In the genomic region with DNA sequence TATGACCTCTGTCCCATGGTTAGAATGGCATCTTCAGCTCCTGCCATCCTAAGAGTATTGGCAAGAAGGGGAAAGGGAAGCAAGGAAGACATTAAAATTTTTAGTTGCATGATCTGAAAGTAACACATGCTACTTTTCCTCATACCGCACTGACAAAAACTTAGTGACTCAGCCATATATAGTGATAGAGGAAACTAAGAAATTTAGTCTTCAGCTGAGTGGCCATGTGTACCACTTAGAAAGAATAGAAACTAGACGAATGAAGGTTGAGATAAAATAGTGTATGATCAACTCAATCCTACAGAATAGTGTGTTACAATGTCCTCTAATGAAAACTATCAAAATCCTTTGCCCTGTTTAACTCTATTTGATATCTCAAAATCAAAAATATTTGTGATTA, we compare ENCODE assay signal across 17 cellular contexts.
DNase-seq lines count a peak whose midpoint lies in the region; ATAC-seq and TF ChIP-seq lines count a peak whose summit lies in the region.
"Had no signal": no experiment of that assay in that cellular context is flagged by ENCODE, and none has a peak within 500 bp of the region (broad histone marks: within the 10 kb centered on the region; RNA-seq: fewer than 3 reads in every experiment).

No MANE protein-coding gene starts in this region.

- no peak for DNase-seq in activated B cell treated with CpG ODN at 0.5 μM for 24 hours
- DNase-seq in smooth muscle cell (lab: John Stamatoyannopoulos, UW; ENCODE audit: unreplicated experiment) = no peak
- DNase-seq in activated CD4-positive, alpha-beta memory T cell treated with anti-CD3 and anti-CD28 coated beads, Interleukin-2, amount 10 ng/mL, durations not matched to agents 7 days and 5 days = no peak
- no peak for DNase-seq in activated T-helper 1 cell treated with anti-CD3 and anti-CD28 coated beads, Interleukin-12 subunit alpha, Interleukin-12 subunit beta, Interleukin-2, Interleukin-4 antibody, amounts not matched to agents 30 ng/mL and 10 ng/mL and 1 ng/mL, durations not matched to agents 14 hours and 24 hours and 36 hours (ENCODE audit: low spot score)
- DNase-seq in NCI-H2171 (lab: John Stamatoyannopoulos, UW) = no peak
- no peak for DNase-seq in hypothalamus (lab: John Stamatoyannopoulos, UW)
- DNase-seq: CD8-positive, alpha-beta T cell; DMS79; H7; NCI-H1048; NCI-H1436 treated with DMSO at 0.1 percent for 48 hours; NCI-H2029 treated with DMSO at 0.1 percent for 48 hours; NCI-H510A treated with DMSO at 0.1 percent for 48 hours; T-helper 17 cell had no signal

- H2AFZ ChIP-seq in smooth muscle cell (ENCODE audit: low read depth) = no peak overlapping the region

- H3K4me2 ChIP-seq in smooth muscle cell = no peak overlapping the region
- H3K4me2 ChIP-seq: BLaER1 had no signal

- peaks cover 73% of the 10 kb centered on the region for H3K79me2 ChIP-seq in smooth muscle cell (ENCODE audit: low read depth)

- no peaks in the 10 kb centered on the region for H3K27me3 ChIP-seq in smooth muscle cell (ENCODE audit: low read depth)
- H3K27me3 ChIP-seq: BLaER1 had no signal

- peaks cover 4% of the 10 kb centered on the region for H3K9me3 Mint-ChIP-seq in activated B cell treated with CpG ODN at 0.5 μM for 24 hours
- H3K9me3 Mint-ChIP-seq in activated CD4-positive, alpha-beta memory T cell treated with anti-CD3 and anti-CD28 coated beads, Interleukin-2, amount 10 ng/mL, durations not matched to agents 7 days and 5 days = peaks cover 2% of the 10 kb centered on the region
- H3K9me3 Mint-ChIP-seq in activated T-helper 1 cell treated with anti-CD3 and anti-CD28 coated beads, Interleukin-12 subunit alpha, Interleukin-12 subunit beta, Interleukin-2, Interleukin-4 antibody, amounts not matched to agents 30 ng/mL and 10 ng/mL and 1 ng/mL, durations not matched to agents 14 hours and 24 hours and 36 hours = peaks cover 12% of the 10 kb centered on the region
- H3K9me3 Mint-ChIP-seq: CD8-positive, alpha-beta T cell had no signal

- peaks cover 28% of the 10 kb centered on the region for H4K20me1 ChIP-seq in smooth muscle cell (ENCODE audit: low read depth)

- H3K9ac ChIP-seq in smooth muscle cell (ENCODE audit: low read depth) = no peak overlapping the region
- H3K9ac ChIP-seq: BLaER1 had no signal

- H3K27ac Mint-ChIP-seq in activated B cell treated with CpG ODN at 0.5 μM for 24 hours = no peak overlapping the region
- no peak overlapping the region for H3K27ac Mint-ChIP-seq in activated CD4-positive, alpha-beta memory T cell treated with anti-CD3 and anti-CD28 coated beads, Interleukin-2, amount 10 ng/mL, durations not matched to agents 7 days and 5 days
- H3K27ac Mint-ChIP-seq in activated T-helper 1 cell treated with anti-CD3 and anti-CD28 coated beads, Interleukin-12 subunit alpha, Interleukin-12 subunit beta, Interleukin-2, Interleukin-4 antibody, amounts not matched to agents 30 ng/mL and 10 ng/mL and 1 ng/mL, durations not matched to agents 14 hours and 24 hours and 36 hours = no peak overlapping the region
- H3K27ac Mint-ChIP-seq: CD8-positive, alpha-beta T cell; T-helper 17 cell had no signal

- TF ChIP-seq CTCF in activated B cell treated with CpG ODN at 0.5 μM for 24 hours (IDR thresholded peaks at IDR 0.05) = no peak
- no peak for TF ChIP-seq CTCF in smooth muscle cell (IDR thresholded peaks at IDR 0.05; ENCODE audit: borderline replicate concordance, insufficient read depth, poor library complexity, severe bottlenecking)

- ATAC-seq in GM18505 (IDR thresholded peaks at IDR 0.05; ENCODE audit: unreplicated experiment) (peak; percentile 64), GM21447 (IDR thresholded peaks at IDR 0.05; ENCODE audit: unreplicated experiment) (peak; percentile 63), activated B cell treated with CpG ODN at 0.5 μM for 24 hours (ENCODE audit: low read depth) (peak; percentile 64)
- ATAC-seq: CD8-positive, alpha-beta T cell; T-helper 17 cell had no signal

- H3K36me3 Mint-ChIP-seq in activated B cell treated with CpG ODN at 0.5 μM for 24 hours (ENCODE audit: low read depth) = peaks cover 20% of the 10 kb centered on the region
- H3K36me3 Mint-ChIP-seq in activated CD4-positive, alpha-beta memory T cell treated with anti-CD3 and anti-CD28 coated beads, Interleukin-2, amount 10 ng/mL, durations not matched to agents 7 days and 5 days (ENCODE audit: low read depth) = peaks cover 24% of the 10 kb centered on the region
- H3K36me3 Mint-ChIP-seq in activated T-helper 1 cell treated with anti-CD3 and anti-CD28 coated beads, Interleukin-12 subunit alpha, Interleukin-12 subunit beta, Interleukin-2, Interleukin-4 antibody, amounts not matched to agents 30 ng/mL and 10 ng/mL and 1 ng/mL, durations not matched to agents 14 hours and 24 hours and 36 hours (ENCODE audit: low read depth) = peaks cover 12% of the 10 kb centered on the region

- CTCF ChIA-PET in activated B cell treated with CpG ODN at 0.5 μM for 24 hours (lab: Charles Lee) = interaction anchor here (1.1 to 1.7 kb wide), 2 partner anchors 12 to 14 kb away, joined by 3 to 4 read pairs; no protein-coding TSS in a partner anchor
- CTCF ChIA-PET in activated CD4-positive, alpha-beta memory T cell treated with anti-CD3 and anti-CD28 coated beads, Interleukin-2, amount 10 ng/mL, durations not matched to agents 7 days and 5 days (lab: Charles Lee) = no interaction called here

- peaks cover 57% of the 10 kb centered on the region for H3K4me1 Mint-ChIP-seq in activated B cell treated with CpG ODN at 0.5 μM for 24 hours
- peaks cover 8% of the 10 kb centered on the region for H3K4me1 Mint-ChIP-seq in activated CD4-positive, alpha-beta memory T cell treated with anti-CD3 and anti-CD28 coated beads, Interleukin-2, amount 10 ng/mL, durations not matched to agents 7 days and 5 days
- H3K4me1 Mint-ChIP-seq in activated T-helper 1 cell treated with anti-CD3 and anti-CD28 coated beads, Interleukin-12 subunit alpha, Interleukin-12 subunit beta, Interleukin-2, Interleukin-4 antibody, amounts not matched to agents 30 ng/mL and 10 ng/mL and 1 ng/mL, durations not matched to agents 14 hours and 24 hours and 36 hours (ENCODE audit: low read depth) = no peaks in the 10 kb centered on the region

- no peaks in the 10 kb centered on the region for H3F3A ChIP-seq in smooth muscle cell (ENCODE audit: low read depth)

- no peak overlapping the region for H3K4me3 Mint-ChIP-seq in activated B cell treated with CpG ODN at 0.5 μM for 24 hours
- H3K4me3 Mint-ChIP-seq in activated CD4-positive, alpha-beta memory T cell treated with anti-CD3 and anti-CD28 coated beads, Interleukin-2, amount 10 ng/mL, durations not matched to agents 7 days and 5 days = no peak overlapping the region
- H3K4me3 Mint-ChIP-seq in activated T-helper 1 cell treated with anti-CD3 and anti-CD28 coated beads, Interleukin-12 subunit alpha, Interleukin-12 subunit beta, Interleukin-2, Interleukin-4 antibody, amounts not matched to agents 30 ng/mL and 10 ng/mL and 1 ng/mL, durations not matched to agents 14 hours and 24 hours and 36 hours = no peak overlapping the region
- H3K4me3 Mint-ChIP-seq: CD8-positive, alpha-beta T cell; T-helper 17 cell had no signal

- 95% methylated on average over 2 of the region's 2 CpGs for WGBS in smooth muscle cell (ENCODE audit: low lambda C conversion rate)

- TF ChIP-seq POLR2A in GM18505 (IDR thresholded peaks at IDR 0.05; ENCODE audit: borderline replicate concordance, extremely low read depth, insufficient read depth, insufficient read length) = no peak

- intact Hi-C loops in activated B cell treated with CpG ODN at 0.5 μM for 24 hours (cut with micrococcal nuclease) = loop anchor here (1.0 to 2.0 kb wide), 2 partner anchors 11 to 16 kb away; no protein-coding TSS in a partner anchor
- intact Hi-C loops in activated T-helper 1 cell treated with anti-CD3 and anti-CD28 coated beads, Interleukin-12 subunit alpha, Interleukin-12 subunit beta, Interleukin-2, Interleukin-4 antibody, amounts not matched to agents 30 ng/mL and 10 ng/mL and 1 ng/mL, durations not matched to agents 14 hours and 24 hours and 36 hours (cut with micrococcal nuclease) = no loop called here

- H3K9me3 ChIP-seq in smooth muscle cell (replicated peaks; ENCODE audit: low read depth) = no peaks in the 10 kb centered on the region

- no peak overlapping the region for H3K4me3 ChIP-seq in smooth muscle cell
- H3K4me3 ChIP-seq: BLaER1 had no signal

- peak overlapping the region; percentile 22 for H3K27ac ChIP-seq in smooth muscle cell (ENCODE audit: low read depth)
- H3K27ac ChIP-seq: BLaER1 had no signal

- no peaks in the 10 kb centered on the region for H3K27me3 Mint-ChIP-seq in activated B cell treated with CpG ODN at 0.5 μM for 24 hours
- H3K27me3 Mint-ChIP-seq in activated CD4-positive, alpha-beta memory T cell treated with anti-CD3 and anti-CD28 coated beads, Interleukin-2, amount 10 ng/mL, durations not matched to agents 7 days and 5 days = no peaks in the 10 kb centered on the region
- H3K27me3 Mint-ChIP-seq in activated T-helper 1 cell treated with anti-CD3 and anti-CD28 coated beads, Interleukin-12 subunit alpha, Interleukin-12 subunit beta, Interleukin-2, Interleukin-4 antibody, amounts not matched to agents 30 ng/mL and 10 ng/mL and 1 ng/mL, durations not matched to agents 14 hours and 24 hours and 36 hours (ENCODE audit: insufficient read depth) = no peaks in the 10 kb centered on the region
- H3K27me3 Mint-ChIP-seq: T-helper 17 cell had no signal

- POLR2A ChIA-PET in activated B cell treated with CpG ODN at 0.5 μM for 24 hours (lab: Charles Lee) = interaction anchor here (0.6 to 2.3 kb wide), 2 partner anchors 164 to 699 kb away, joined by 4 to 6 read pairs; a partner anchor contains a TSS
- POLR2A ChIA-PET in activated CD4-positive, alpha-beta memory T cell treated with anti-CD3 and anti-CD28 coated beads, Interleukin-2, amount 10 ng/mL, durations not matched to agents 7 days and 5 days (lab: Charles Lee) = no interaction called here

- H3K36me3 ChIP-seq in smooth muscle cell (ENCODE audit: low read depth) = no peaks in the 10 kb centered on the region

- H3K4me1 ChIP-seq in smooth muscle cell (ENCODE audit: low read depth) = peaks cover 4% of the 10 kb centered on the region
- H3K4me1 ChIP-seq: BLaER1 had no signal
